In genomic region chr11:24132471-24132870, GRCh38 we compare ENCODE assay signal across 24 cellular contexts.
DNase-seq lines count a peak whose midpoint lies in the region; ATAC-seq, FAIRE-seq and TF ChIP-seq lines count a peak whose summit lies in the region.
"Had no signal": no experiment of that assay in that cellular context is flagged by ENCODE, and none has a peak within 500 bp of the region (broad histone marks: within the 10 kb centered on the region; RNA-seq: fewer than 3 reads in every experiment).

No MANE protein-coding gene starts in this region.

- no peak for TF ChIP-seq EP300 in HepG2 (IDR thresholded peaks at IDR 0.05; ENCODE audit: low read depth in 2 of 2, low read length in 2 of 2)
- no peak for TF ChIP-seq EP300 in HepG2 (CRISPR knock-in tag; IDR thresholded peaks at IDR 0.05; ENCODE audit: borderline replicate concordance)

- CTCF ChIA-PET in HepG2 (lab: Yijun Ruan, JAX; ENCODE audit: low intra/inter-chr PET ratio, low total read pairs): no interaction called here

- H2AFZ ChIP-seq in HepG2 (ENCODE audit: low read length): no peak overlapping the region
- H2AFZ ChIP-seq: GM23248 had no signal

- H3K9me3 ChIP-seq in HepG2 (ENCODE audit: low read length): no peaks in the 10 kb centered on the region
- no peaks in the 10 kb centered on the region for H3K9me3 ChIP-seq in right lobe of liver
- no peaks in the 10 kb centered on the region for H3K9me3 ChIP-seq in lung (ENCODE audit: control insufficient read depth in 2 of 2, insufficient read depth in 1 of 2, low read length in 1 of 2)
- no peaks in the 10 kb centered on the region for H3K9me3 ChIP-seq in effector memory CD4-positive, alpha-beta T cell (ENCODE audit: control insufficient read depth, low read length)
- H3K9me3 ChIP-seq: BLaER1, HAP-1, MG63 had no signal

- H3K4me2 ChIP-seq in HepG2 (ENCODE audit: low read depth, low read length): no peak overlapping the region
- H3K4me2 ChIP-seq: BLaER1 had no signal

- in situ Hi-C loops in HepG2 (cut with HindIII; ENCODE audit: extremely low pct_ligation_motif_present, low pct_unique_long_range_greater_than_20kb): no loop called here

- H3K79me2 ChIP-seq in HepG2 (ENCODE audit: insufficient read depth, low read length): no peaks in the 10 kb centered on the region

- no peaks in the 10 kb centered on the region for H4K20me1 ChIP-seq in HepG2 (ENCODE audit: insufficient read depth, low read length)
- H4K20me1 ChIP-seq: BLaER1 had no signal

- intact Hi-C loops in HepG2 (cut with micrococcal nuclease; ENCODE audit: unreplicated experiment): no loop called here
- intact Hi-C loops in right lobe of liver (cut with DNase I): no loop called here

- BruUV-seq in HepG2 (replicated peaks; lab: Mats Ljungman, UMichigan): no TSS peak

- no peak for ATAC-seq in HepG2
- no peak for ATAC-seq in right lobe of liver
- ATAC-seq in lung (ENCODE audit: insufficient read depth, low FRiP score): no peak
- no peak for ATAC-seq in HG03135 (IDR thresholded peaks at IDR 0.05; ENCODE audit: unreplicated experiment)
- ATAC-seq: K562, Panc1 had no signal

- TF ChIP-seq CTCF in HepG2 (CRISPR knock-in tag; IDR thresholded peaks at IDR 0.05) (no peak), right lobe of liver (IDR thresholded peaks at IDR 0.05) (no peak), choroid plexus epithelial cell (conservative IDR thresholded peaks at IDR 0.05; ENCODE audit: low read depth, low read length) (no peak), lung (IDR thresholded peaks at IDR 0.05; ENCODE audit: control extremely low read depth, extremely low read depth) (no peak)

- TF ChIP-seq RAD21 in HepG2 (CRISPR knock-in tag; IDR thresholded peaks at IDR 0.05): no peak

- H3K4me3 ChIP-seq in HepG2 (replicated peaks in 1 of 3; ENCODE audit: insufficient read depth in 1 of 3, low read depth in 2 of 3, low read length in 3 of 3): no peak overlapping the region
- H3K4me3 ChIP-seq in right lobe of liver: no peak overlapping the region
- H3K4me3 ChIP-seq in choroid plexus epithelial cell (ENCODE audit: low read depth, low read length): no peak overlapping the region
- H3K4me3 ChIP-seq in lung: no peak overlapping the region
- no peak overlapping the region for H3K4me3 ChIP-seq in effector memory CD4-positive, alpha-beta T cell (ENCODE audit: insufficient read depth, low read depth, low read length, poor library complexity, severe bottlenecking)
- H3K4me3 ChIP-seq: BLaER1, GM23248, HAP-1, K562, MG63 had no signal

- WGBS in HepG2 (ENCODE audit: low lambda C conversion rate): 4% methylated on average over 1 of the region's 1 CpG
- 27% methylated on average over 1 of the region's 1 CpG for WGBS in right lobe of liver (ENCODE audit: insufficient coverage, low coverage, low lambda C conversion rate, missing lambda C conversion rate)
- 65 to 81% methylated on average over 1 of the region's 1 CpG for WGBS in lung, 2 donors

- no peak for FAIRE-seq in HepG2 (lab: Jason Lieb, UNC)
- FAIRE-seq: G401.6, K562 had no signal

- H3K36me3 ChIP-seq in HepG2 (replicated peaks in 1 of 2; ENCODE audit: control insufficient read depth in 1 of 2, insufficient read depth in 2 of 2, low read length in 2 of 2) (no peaks in the 10 kb centered on the region), right lobe of liver (no peaks in the 10 kb centered on the region), lung (ENCODE audit: control insufficient read depth in 2 of 2, insufficient read depth in 2 of 2, low read length in 2 of 2) (no peaks in the 10 kb centered on the region)
- H3K36me3 ChIP-seq in effector memory CD4-positive, alpha-beta T cell (ENCODE audit: control insufficient read depth, insufficient read depth, low read length): no peaks in the 10 kb centered on the region
- H3K36me3 ChIP-seq: BLaER1, HAP-1, MG63 had no signal

- TF ChIP-seq POLR2A in HepG2 (IDR thresholded peaks at IDR 0.05; ENCODE audit: insufficient read depth in 1 of 2, low read depth in 2 of 2, low read length in 2 of 2): no peak
- TF ChIP-seq POLR2A in right lobe of liver (IDR thresholded peaks at IDR 0.05): no peak

- POLR2A ChIA-PET in HepG2 (lab: Yijun Ruan, JAX): no interaction called here

- DNase-seq in HepG2 (ENCODE audit: low spot score): no peak
- DNase-seq in right lobe of liver: no peak
- peak; percentile 2 for DNase-seq in choroid plexus epithelial cell (ENCODE audit: low read depth)
- DNase-seq in lung (ENCODE audit: low spot score): peak; percentile 40
- no peak for DNase-seq in LoVo (ENCODE audit: low spot score)
- DNase-seq in effector memory CD4-positive, alpha-beta T cell: no peak
- DNase-seq: CD4-positive, CD25-positive, alpha-beta regulatory T cell; DMS153; GM23248; HFFc6; Kasumi-1; MG63; NCI-H2029; NCI-H2227 treated with DMSO at 0.1 percent for 48 hours; NCI-H510A; NCI-H69; SHP77 had no signal

- H3K27me3 ChIP-seq in HepG2 (ENCODE audit: control insufficient read depth in 1 of 2, insufficient read depth in 2 of 2, low read length in 2 of 2) (no peaks in the 10 kb centered on the region), right lobe of liver (no peaks in the 10 kb centered on the region), lung (ENCODE audit: control insufficient read depth, insufficient read depth) (no peaks in the 10 kb centered on the region)
- no peaks in the 10 kb centered on the region for H3K27me3 ChIP-seq in effector memory CD4-positive, alpha-beta T cell (replicated peaks; ENCODE audit: control insufficient read depth, insufficient read depth, low read length, poor library complexity, severe bottlenecking)
- H3K27me3 ChIP-seq: BLaER1, MG63 had no signal

- H3K27ac ChIP-seq in HepG2 (ENCODE audit: extremely low read length, insufficient read depth, low read length): no peak overlapping the region
- H3K27ac ChIP-seq in right lobe of liver: no peak overlapping the region
- H3K27ac ChIP-seq in lung (ENCODE audit: low read depth in 1 of 2, low read length in 1 of 2): no peak overlapping the region
- no peak overlapping the region for H3K27ac ChIP-seq in effector memory CD4-positive, alpha-beta T cell (ENCODE audit: insufficient read depth, low read length, poor library complexity, severe bottlenecking)
- H3K27ac ChIP-seq: BLaER1, GM23248, RWPE1 had no signal

- H3K4me1 ChIP-seq in HepG2 (ENCODE audit: insufficient read depth, low read length) (no peaks in the 10 kb centered on the region), right lobe of liver (no peaks in the 10 kb centered on the region), lung (ENCODE audit: control insufficient read depth in 2 of 2, insufficient read depth in 2 of 2, low read length in 2 of 2) (no peaks in the 10 kb centered on the region)
- no peaks in the 10 kb centered on the region for H3K4me1 ChIP-seq in effector memory CD4-positive, alpha-beta T cell (ENCODE audit: control insufficient read depth, insufficient read depth, low read length, poor library complexity, severe bottlenecking)
- H3K4me1 ChIP-seq: BLaER1, HAP-1 had no signal

- no peak overlapping the region for H3K9ac ChIP-seq in HepG2 (ENCODE audit: insufficient read depth, low read depth, low read length)
- H3K9ac ChIP-seq: BLaER1, GM23248 had no signal

TF ChIP-seq in HepG2, 621 proteins besides CTCF, POLR2A, EP300 and RAD21:
- TF ChIP-seq CEBPB (IDR thresholded peaks at IDR 0.05; ENCODE audit: borderline replicate concordance, low read depth, low read length) (peak; percentile 50; the same call in 1 of the 2 replicates), CENPT (CRISPR knock-in tag; IDR thresholded peaks at IDR 0.05; ENCODE audit: low read depth) (no peak)
TF ChIP-seq in HepG2: peak in this region for 1.

Comparison
In these comparisons a context has a peak if more than half of its experiments do, and no peak if none do; other contexts are left out.
1. DNase-seq: peak in choroid plexus epithelial cell (single experiment) and lung (single experiment); none in HepG2 (single experiment), right lobe of liver (0 of 3), LoVo (single experiment) and effector memory CD4-positive, alpha-beta T cell (0 of 3).